Comparison of ENCODE assay signal across 2 cellular contexts in the genomic region with DNA sequence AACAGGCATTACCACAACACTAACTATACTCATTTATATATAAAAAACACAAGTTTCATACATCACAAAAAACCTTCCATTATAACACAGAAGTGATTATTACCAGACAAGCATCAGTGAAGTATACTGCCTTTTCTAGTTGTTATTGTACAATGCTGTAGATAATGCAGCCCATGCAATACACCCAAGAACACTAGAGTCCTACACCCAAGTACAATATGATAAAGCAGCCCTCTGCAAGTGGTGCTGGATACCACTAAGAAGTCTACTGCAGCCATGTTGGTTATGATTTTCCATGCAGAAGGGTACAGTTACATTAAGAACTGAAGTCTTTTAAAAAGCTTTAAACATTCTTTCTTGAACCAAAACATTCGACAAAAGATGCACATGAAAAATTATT.
A peak's percentile ranks its signal among the peaks of the same experiment; 100 is the strongest.
TF ChIP-seq lines count a peak whose summit lies in the region.

No MANE protein-coding gene starts in this region.

TF ChIP-seq in GM12878, 131 proteins besides CTCF, POLR2A, EP300 and RAD21:
- TF ChIP-seq ZBED1 (IDR thresholded peaks at IDR 0.05; ENCODE audit: borderline replicate concordance) (no peak), POLR2AphosphoS5 (IDR thresholded peaks at IDR 0.05; ENCODE audit: low read length) (peak; percentile 49)

TF ChIP-seq in HepG2, 621 proteins besides CTCF, POLR2A, EP300 and RAD21:
- TF ChIP-seq ZNF253 (CRISPR knock-in tag; IDR thresholded peaks at IDR 0.05; ENCODE audit: borderline replicate concordance) (no peak), POLR2AphosphoS2 (IDR thresholded peaks at IDR 0.05; ENCODE audit: low read depth, low read length) (peak; percentile 88; the same call in 1 of the 2 replicates)
